Comparison of ENCODE assay signal across 1 cellular context in the genomic region with DNA sequence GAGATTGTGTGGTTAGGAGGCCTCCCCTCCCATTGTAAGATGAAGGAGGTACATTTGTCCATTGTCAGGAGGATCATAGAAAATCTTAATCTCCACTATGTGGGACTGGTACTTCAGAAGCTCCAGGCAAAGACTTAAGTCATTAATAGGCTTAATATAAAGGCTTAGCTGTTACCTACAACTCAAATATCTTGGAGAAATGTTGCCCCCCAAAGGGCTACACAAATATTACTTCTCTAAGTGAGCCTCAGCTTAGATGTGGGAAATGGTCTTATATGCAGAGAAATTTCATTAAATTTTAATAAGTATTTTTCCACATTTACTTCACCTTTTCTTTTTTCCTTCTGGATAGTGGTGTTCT.
TF ChIP-seq lines count a peak whose summit lies in the region.

No MANE protein-coding gene starts in this region.

TF ChIP-seq in SK-N-SH treated with all-trans-retinoic acid at 6 μM for 48 hours, 23 proteins besides CTCF, POLR2A, EP300 and RAD21 (continued from another document):
- TF ChIP-seq, protein P1, sequence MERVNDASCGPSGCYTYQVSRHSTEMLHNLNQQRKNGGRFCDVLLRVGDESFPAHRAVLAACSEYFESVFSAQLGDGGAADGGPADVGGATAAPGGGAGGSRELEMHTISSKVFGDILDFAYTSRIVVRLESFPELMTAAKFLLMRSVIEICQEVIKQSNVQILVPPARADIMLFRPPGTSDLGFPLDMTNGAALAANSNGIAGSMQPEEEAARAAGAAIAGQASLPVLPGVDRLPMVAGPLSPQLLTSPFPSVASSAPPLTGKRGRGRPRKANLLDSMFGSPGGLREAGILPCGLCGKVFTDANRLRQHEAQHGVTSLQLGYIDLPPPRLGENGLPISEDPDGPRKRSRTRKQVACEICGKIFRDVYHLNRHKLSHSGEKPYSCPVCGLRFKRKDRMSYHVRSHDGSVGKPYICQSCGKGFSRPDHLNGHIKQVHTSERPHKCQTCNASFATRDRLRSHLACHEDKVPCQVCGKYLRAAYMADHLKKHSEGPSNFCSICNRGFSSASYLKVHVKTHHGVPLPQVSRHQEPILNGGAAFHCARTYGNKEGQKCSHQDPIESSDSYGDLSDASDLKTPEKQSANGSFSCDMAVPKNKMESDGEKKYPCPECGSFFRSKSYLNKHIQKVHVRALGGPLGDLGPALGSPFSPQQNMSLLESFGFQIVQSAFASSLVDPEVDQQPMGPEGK (CRISPR knock-in tag; IDR thresholded peaks at IDR 0.05; ENCODE audit: borderline replicate concordance) = no peak
- TF ChIP-seq SNAI2 (CRISPR knock-in tag; IDR thresholded peaks at IDR 0.05) (no peak), PPARA (CRISPR knock-in tag; IDR thresholded peaks at IDR 0.05; ENCODE audit: borderline replicate concordance) (no peak), ZC3H10 (CRISPR knock-in tag; IDR thresholded peaks at IDR 0.05) (no peak)
- TF ChIP-seq, protein P2, sequence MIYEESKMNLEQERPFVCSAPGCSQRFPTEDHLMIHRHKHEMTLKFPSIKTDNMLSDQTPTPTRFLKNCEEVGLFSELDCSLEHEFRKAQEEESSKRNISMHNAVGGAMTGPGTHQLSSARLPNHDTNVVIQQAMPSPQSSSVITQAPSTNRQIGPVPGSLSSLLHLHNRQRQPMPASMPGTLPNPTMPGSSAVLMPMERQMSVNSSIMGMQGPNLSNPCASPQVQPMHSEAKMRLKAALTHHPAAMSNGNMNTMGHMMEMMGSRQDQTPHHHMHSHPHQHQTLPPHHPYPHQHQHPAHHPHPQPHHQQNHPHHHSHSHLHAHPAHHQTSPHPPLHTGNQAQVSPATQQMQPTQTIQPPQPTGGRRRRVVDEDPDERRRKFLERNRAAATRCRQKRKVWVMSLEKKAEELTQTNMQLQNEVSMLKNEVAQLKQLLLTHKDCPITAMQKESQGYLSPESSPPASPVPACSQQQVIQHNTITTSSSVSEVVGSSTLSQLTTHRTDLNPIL (CRISPR knock-in tag; IDR thresholded peaks at IDR 0.05; ENCODE audit: low read depth) = no peak
